Comparison of ENCODE assay signal across 22 cellular contexts in genomic region chr6:41692080-41692675, GRCh38. TPM values are rescaled to one million over a fixed set of nuclear protein-coding genes. Genes with fewer than 3 reads are reported as not detected.
"Had no signal": no experiment of that assay in that cellular context is flagged by ENCODE, and none has a peak within 500 bp of the region (broad histone marks: within the 10 kb centered on the region; RNA-seq: fewer than 3 reads in every experiment).

No MANE protein-coding gene starts in this region.

- H3K27ac ChIP-seq: heart left ventricle, prostate gland, VCaP had no signal

- H3K4me3 Mint-ChIP-seq: activated CD8-positive, alpha-beta memory T cell treated with anti-CD3 and anti-CD28 coated beads, Interleukin-2, amount 10 ng/mL, durations not matched to agents 7 days and 5 days; activated T-cell treated with anti-CD3 and anti-CD28 coated beads, Interleukin-2, amount 50 U/mL, for 24 hours; brain; dendritic cell treated with granulocyte-macrophage colony-stimulating factor and Interleukin-4, amounts not matched to agents 40 ng/mL and 50 ng/mL, for 4 days; nephron; stimulated activated naive CD8-positive, alpha-beta T cell treated with anti-CD3 and anti-CD28 coated beads, Interleukin-15, amount 100 ng/mL, for 72 hours had no signal

- H3K9me3 ChIP-seq: heart left ventricle, prostate gland had no signal

- H3K27ac Mint-ChIP-seq: activated CD8-positive, alpha-beta memory T cell treated with anti-CD3 and anti-CD28 coated beads, Interleukin-2, amount 10 ng/mL, durations not matched to agents 7 days and 5 days; activated T-cell treated with anti-CD3 and anti-CD28 coated beads, Interleukin-2, amount 50 U/mL, for 24 hours; dendritic cell treated with granulocyte-macrophage colony-stimulating factor and Interleukin-4, amounts not matched to agents 40 ng/mL and 50 ng/mL, for 4 days; nephron had no signal

- H3K27me3 Mint-ChIP-seq: activated CD8-positive, alpha-beta memory T cell treated with anti-CD3 and anti-CD28 coated beads, Interleukin-2, amount 10 ng/mL, durations not matched to agents 7 days and 5 days; activated T-cell treated with anti-CD3 and anti-CD28 coated beads, Interleukin-2, amount 50 U/mL, for 24 hours; dendritic cell treated with granulocyte-macrophage colony-stimulating factor and Interleukin-4, amounts not matched to agents 40 ng/mL and 50 ng/mL, for 4 days; stimulated activated naive CD8-positive, alpha-beta T cell treated with anti-CD3 and anti-CD28 coated beads, Interleukin-15, amount 100 ng/mL, for 72 hours had no signal

- H3K4me1 Mint-ChIP-seq: nephron had no signal

- H3K9me3 Mint-ChIP-seq: activated naive CD4-positive, alpha-beta T cell treated with anti-CD3 and anti-CD28 coated beads, Interleukin-2, amount 50 U/mL, for 72 hours; activated T-cell treated with anti-CD3 and anti-CD28 coated beads, Interleukin-2, amount 50 U/mL, for 24 hours; dendritic cell treated with granulocyte-macrophage colony-stimulating factor and Interleukin-4, amounts not matched to agents 40 ng/mL and 50 ng/mL, for 4 days; nephron; stimulated activated naive CD8-positive, alpha-beta T cell treated with anti-CD3 and anti-CD28 coated beads, Interleukin-15, amount 100 ng/mL, for 72 hours had no signal

- H3K4me3 ChIP-seq: heart left ventricle, prostate gland had no signal

- H3K36me3 Mint-ChIP-seq: activated CD8-positive, alpha-beta memory T cell treated with anti-CD3 and anti-CD28 coated beads, Interleukin-2, amount 10 ng/mL, durations not matched to agents 7 days and 5 days; activated naive CD4-positive, alpha-beta T cell treated with anti-CD3 and anti-CD28 coated beads, Interleukin-2, amount 50 U/mL, for 72 hours; brain had no signal

- ATAC-seq: activated CD8-positive, alpha-beta memory T cell treated with anti-CD3 and anti-CD28 coated beads, Interleukin-2, amount 10 ng/mL, durations not matched to agents 7 days and 5 days; activated naive CD4-positive, alpha-beta T cell treated with anti-CD3 and anti-CD28 coated beads, Interleukin-2, amount 50 U/mL, for 72 hours; heart left ventricle; right cardiac atrium; SK-N-SH treated with all-trans-retinoic acid at 6 μM for 48 hours; stimulated activated naive CD8-positive, alpha-beta T cell treated with anti-CD3 and anti-CD28 coated beads, Interleukin-15, amount 100 ng/mL, for 72 hours had no signal

- DNase-seq: activated CD4-positive, alpha-beta T cell treated with anti-CD3 and anti-CD28 coated beads, Interleukin-2, amount 50 U/mL, for 48 hours; activated CD8-positive, alpha-beta memory T cell treated with anti-CD3 and anti-CD28 coated beads, Interleukin-2, amount 10 ng/mL, durations not matched to agents 7 days and 5 days; activated T-cell treated with anti-CD3 and anti-CD28 coated beads, Interleukin-2, amount 50 U/mL, for 24 hours; amniotic stem cell; heart left ventricle; mammary epithelial cell; nucleus accumbens; small intestine; stimulated activated CD4-positive, alpha-beta T cell treated with anti-CD3 and anti-CD28 coated beads, Interleukin-4, amount 100 ng/mL, for 4 hours; stimulated activated CD8-positive, alpha-beta memory T cell treated with anti-CD3 and anti-CD28 coated beads, Interleukin-4, amount 100 ng/mL, for 48 hours; stimulated activated naive CD8-positive, alpha-beta T cell treated with anti-CD3 and anti-CD28 coated beads, Interleukin-15, amount 100 ng/mL, for 72 hours; T-helper 1 cell had no signal

- H3K27me3 ChIP-seq: heart left ventricle had no signal

RNA-seq across cellular contexts. Expression of gene MDFI, which starts 53.9 kb away (rescaled TPM):
- total RNA-seq: activated CD8-positive, alpha-beta memory T cell treated with anti-CD3 and anti-CD28 coated beads, Interleukin-2, amount 10 ng/mL, durations not matched to agents 7 days and 5 days; activated naive CD4-positive, alpha-beta T cell treated with anti-CD3 and anti-CD28 coated beads, Interleukin-2, amount 50 U/mL, for 72 hours had no signal

RNA-seq across cellular contexts. Expression of gene PGC, which starts 55.0 kb away (rescaled TPM):
- total RNA-seq: activated CD8-positive, alpha-beta memory T cell treated with anti-CD3 and anti-CD28 coated beads, Interleukin-2, amount 10 ng/mL, durations not matched to agents 7 days and 5 days; activated naive CD4-positive, alpha-beta T cell treated with anti-CD3 and anti-CD28 coated beads, Interleukin-2, amount 50 U/mL, for 72 hours; epithelial cell of proximal tubule; heart left ventricle; mammary epithelial cell; urinary bladder had no signal
- polyA plus RNA-seq: mammary epithelial cell, urinary bladder had no signal
